Comparison of ENCODE assay signal across 8 cellular contexts in genomic region chr20:48827880-48828733, GRCh38. TPM values are rescaled to one million over a fixed set of nuclear protein-coding genes. Genes with fewer than 3 reads are reported as not detected.
A peak's percentile ranks its signal among the peaks of the same experiment; 100 is the strongest.
DNase-seq lines count a peak whose midpoint lies in the region; ATAC-seq and TF ChIP-seq lines count a peak whose summit lies in the region.

A gene with protein sequence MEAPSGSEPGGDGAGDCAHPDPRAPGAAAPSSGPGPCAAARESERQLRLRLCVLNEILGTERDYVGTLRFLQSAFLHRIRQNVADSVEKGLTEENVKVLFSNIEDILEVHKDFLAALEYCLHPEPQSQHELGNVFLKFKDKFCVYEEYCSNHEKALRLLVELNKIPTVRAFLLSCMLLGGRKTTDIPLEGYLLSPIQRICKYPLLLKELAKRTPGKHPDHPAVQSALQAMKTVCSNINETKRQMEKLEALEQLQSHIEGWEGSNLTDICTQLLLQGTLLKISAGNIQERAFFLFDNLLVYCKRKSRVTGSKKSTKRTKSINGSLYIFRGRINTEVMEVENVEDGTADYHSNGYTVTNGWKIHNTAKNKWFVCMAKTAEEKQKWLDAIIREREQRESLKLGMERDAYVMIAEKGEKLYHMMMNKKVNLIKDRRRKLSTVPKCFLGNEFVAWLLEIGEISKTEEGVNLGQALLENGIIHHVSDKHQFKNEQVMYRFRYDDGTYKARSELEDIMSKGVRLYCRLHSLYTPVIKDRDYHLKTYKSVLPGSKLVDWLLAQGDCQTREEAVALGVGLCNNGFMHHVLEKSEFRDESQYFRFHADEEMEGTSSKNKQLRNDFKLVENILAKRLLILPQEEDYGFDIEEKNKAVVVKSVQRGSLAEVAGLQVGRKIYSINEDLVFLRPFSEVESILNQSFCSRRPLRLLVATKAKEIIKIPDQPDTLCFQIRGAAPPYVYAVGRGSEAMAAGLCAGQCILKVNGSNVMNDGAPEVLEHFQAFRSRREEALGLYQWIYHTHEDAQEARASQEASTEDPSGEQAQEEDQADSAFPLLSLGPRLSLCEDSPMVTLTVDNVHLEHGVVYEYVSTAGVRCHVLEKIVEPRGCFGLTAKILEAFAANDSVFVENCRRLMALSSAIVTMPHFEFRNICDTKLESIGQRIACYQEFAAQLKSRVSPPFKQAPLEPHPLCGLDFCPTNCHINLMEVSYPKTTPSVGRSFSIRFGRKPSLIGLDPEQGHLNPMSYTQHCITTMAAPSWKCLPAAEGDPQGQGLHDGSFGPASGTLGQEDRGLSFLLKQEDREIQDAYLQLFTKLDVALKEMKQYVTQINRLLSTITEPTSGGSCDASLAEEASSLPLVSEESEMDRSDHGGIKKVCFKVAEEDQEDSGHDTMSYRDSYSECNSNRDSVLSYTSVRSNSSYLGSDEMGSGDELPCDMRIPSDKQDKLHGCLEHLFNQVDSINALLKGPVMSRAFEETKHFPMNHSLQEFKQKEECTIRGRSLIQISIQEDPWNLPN (N-terminal part only) (minus strand): TSS chr20:48827999. CDS start chr20:48827860, 139 bp downstream.

- peaks cover 6 to 13% of the 10 kb centered on the region in 2 donors for H3K4me1 ChIP-seq in mucosa of rectum (ENCODE audit: control insufficient read depth in 2 of 2, insufficient read depth in 2 of 2, low read length in 2 of 2)

- no peaks in the 10 kb centered on the region for H3K9me3 Mint-ChIP-seq in MCF 10A (ENCODE audit: unreplicated experiment)

- H3K36me3 ChIP-seq in mucosa of rectum (ENCODE audit: control insufficient read depth in 2 of 2, insufficient read depth in 2 of 2, low read length in 2 of 2): no peaks in the 10 kb centered on the region

- DNase-seq in T47D (ENCODE audit: low read depth in 1 of 2, low spot score in 1 of 2) (peak; percentile 95 to 96), MCF 10A (ENCODE audit: unreplicated experiment) (no peak), NCI-H82 treated with DMSO at 0.1 percent for 48 hours (lab: John Stamatoyannopoulos, UW; ENCODE audit: unreplicated experiment) (peak; percentile 75), activated T-cell treated with anti-CD3 and anti-CD28 coated beads for 1 hour (ENCODE audit: low read depth) (peak; percentile 74), epithelial cell of proximal tubule (ENCODE audit: low read depth) (no peak)
- DNase-seq in stimulated activated CD8-positive, alpha-beta memory T cell treated with anti-CD3 and anti-CD28 coated beads, Interleukin-4, amount 100 ng/mL, for 24 hours (ENCODE audit: low read depth): peak; percentile 81

- no peaks in the 10 kb centered on the region for H3K4me1 Mint-ChIP-seq in MCF 10A (ENCODE audit: insufficient read depth, unreplicated experiment)

- in situ Hi-C loops in T47D (cut with HindIII; ENCODE audit: low pct_unique_long_range_greater_than_20kb, low sequenced_read_pairs): no loop called here

- H3K27ac Mint-ChIP-seq in MCF 10A (ENCODE audit: low read depth, unreplicated experiment): no peak within 1 kb of the TSS

- CTCF ChIA-PET in MCF 10A (lab: Yijun Ruan, JAX): no interaction called here

- H3K9ac ChIP-seq in mucosa of rectum (ENCODE audit: low read depth in 1 of 2, low read length in 2 of 2): peak within 1 kb of the TSS; percentile 55 to 56

- no peak for TF ChIP-seq CTCF in MCF 10A (IDR thresholded peaks at IDR 0.05; ENCODE audit: unreplicated experiment)
- TF ChIP-seq CTCF in epithelial cell of proximal tubule (conservative IDR thresholded peaks at IDR 0.05; ENCODE audit: low read depth, low read length): no peak

- H3K27ac ChIP-seq in mucosa of rectum (ENCODE audit: low read depth in 2 of 2, low read length in 2 of 2): peak within 1 kb of the TSS; percentile 37 to 65

- no peaks in the 10 kb centered on the region for H3K9me3 ChIP-seq in mucosa of rectum (ENCODE audit: control insufficient read depth in 2 of 2, low read length in 2 of 2)

- ATAC-seq in HG03066 (IDR thresholded peaks at IDR 0.05; ENCODE audit: low read depth, unreplicated experiment): peak; percentile 41

- no peak within 1 kb of the TSS for H3K4me3 Mint-ChIP-seq in MCF 10A (ENCODE audit: unreplicated experiment)

- intact Hi-C loops in MCF 10A (cut with micrococcal nuclease): no loop called here

- H3K4me3 ChIP-seq in epithelial cell of proximal tubule (ENCODE audit: low read depth, low read length) (peak within 1 kb of the TSS; percentile 21), mucosa of rectum (ENCODE audit: low read length in 2 of 2) (peak within 1 kb of the TSS; percentile 68 to 76)

- H3K27me3 Mint-ChIP-seq in MCF 10A (ENCODE audit: insufficient read depth, unreplicated experiment): peaks cover 10% of the 10 kb centered on the region

- no TSS peak for BruUV-seq in MCF 10A (replicated peaks; lab: Mats Ljungman, UMichigan)

- peaks cover 2 to 18% of the 10 kb centered on the region in 2 donors for H3K27me3 ChIP-seq in mucosa of rectum (ENCODE audit: control insufficient read depth in 2 of 2, insufficient read depth in 2 of 2, low read length in 2 of 2)

- POLR2A ChIA-PET in MCF 10A (lab: Yijun Ruan, JAX): no interaction called here

- no peaks in the 10 kb centered on the region for H3K36me3 Mint-ChIP-seq in MCF 10A (ENCODE audit: insufficient read depth, unreplicated experiment)

RNA-seq across cellular contexts. Expression of the gene that starts here (rescaled TPM):
- total RNA-seq in MCF 10A (2022): 0.05 TPM in 1 of 2 replicates, not detected in the other
- total RNA-seq in epithelial cell of proximal tubule: 4.7 and 9.4 TPM in 2 replicates

Comparison
In these comparisons a context has a peak if more than half of its experiments do, and no peak if none do; other contexts are left out.
1. DNase-seq: peak in T47D (2 of 2), NCI-H82 treated with DMSO at 0.1 percent for 48 hours (single experiment), activated T-cell treated with anti-CD3 and anti-CD28 coated beads for 1 hour (single experiment) and stimulated activated CD8-positive, alpha-beta memory T cell treated with anti-CD3 and anti-CD28 coated beads, Interleukin-4, amount 100 ng/mL, for 24 hours (single experiment); none in MCF 10A (single experiment) and epithelial cell of proximal tubule (single experiment).